ENCODE assay signal across 23 cellular contexts in genomic region chr6:112799889-112800288, GRCh38.
A peak's percentile ranks its signal among the peaks of the same experiment; 100 is the strongest.
DNase-seq lines count a peak whose midpoint lies in the region; ATAC-seq, FAIRE-seq and TF ChIP-seq lines count a peak whose summit lies in the region.
"Had no signal": no experiment of that assay in that cellular context is flagged by ENCODE, and none has a peak within 500 bp of the region (broad histone marks: within the 10 kb centered on the region; RNA-seq: fewer than 3 reads in every experiment).

No MANE protein-coding gene starts in this region.

- POLR2A ChIA-PET in GM12878 (lab: Charles Lee), result no interaction called here

- DNase-seq in GM23248 (no peak), GM12878 (ENCODE audit: low read depth, low spot score) (no peak), osteoblast (ENCODE audit: insufficient read length, low spot score, missing footprints) (no peak), activated gamma-delta T cell treated with Interleukin-2 at 50 U/mL for 16 hours (no peak)
- DNase-seq: BE2C, DMS53, GF-D8, KBM-7, NCI-H1105 treated with DMSO at 0.1 percent for 48 hours, NCI-H2029 treated with DMSO at 0.1 percent for 48 hours, NCI-H2171, NCI-H345, NCI-H524, SW 1271 had no signal

- intact Hi-C loops in GM12878 (cut with micrococcal nuclease; ENCODE audit: unreplicated experiment), result no loop called here

- no peak overlapping the region for H3K27ac ChIP-seq in GM23248
- no peak overlapping the region for H3K27ac ChIP-seq in GM12878 (ENCODE audit: control insufficient read depth, insufficient read depth)
- no peak overlapping the region for H3K27ac ChIP-seq in osteoblast (ENCODE audit: low read depth, low read length)
- H3K27ac ChIP-seq: A549, HL-60 had no signal

- SMC1A ChIA-PET in GM12878 (lab: Charles Lee; ENCODE audit: uncharacterized antibody, unreplicated experiment), result interaction anchor here (0.8 kb wide), 1 partner anchor 1079 kb away, joined by 3 read pairs; no protein-coding TSS in a partner anchor

- H3K4me2 ChIP-seq in GM23248 (ENCODE audit: unreplicated experiment) (peak overlapping the region; percentile 4), GM12878 (ENCODE audit: control insufficient read depth, insufficient read depth) (no peak overlapping the region), osteoblast (ENCODE audit: insufficient read depth, low read length) (no peak overlapping the region)
- H3K4me2 ChIP-seq: A549 had no signal

- no peaks in the 10 kb centered on the region for H3K9me3 ChIP-seq in GM23248 (ENCODE audit: low read depth)
- no peaks in the 10 kb centered on the region for H3K9me3 ChIP-seq in GM12878 (replicated peaks; ENCODE audit: control insufficient read depth, insufficient read depth, low read length)
- no peaks in the 10 kb centered on the region for H3K9me3 ChIP-seq in osteoblast (ENCODE audit: low read depth, low read length)
- H3K9me3 ChIP-seq: A549, BE2C, SJSA1 had no signal

- TF ChIP-seq POLR2A in GM12878 (IDR thresholded peaks at IDR 0.05; ENCODE audit: low read depth, low read length), result no peak

- H3F3A ChIP-seq in GM23248 (ENCODE audit: insufficient read depth), result peaks cover 24% of the 10 kb centered on the region

- H3K4me1 ChIP-seq in GM23248 (ENCODE audit: insufficient read depth) (peaks cover 29% of the 10 kb centered on the region), GM12878 (ENCODE audit: control insufficient read depth, insufficient read depth, low read length) (no peaks in the 10 kb centered on the region), osteoblast (ENCODE audit: insufficient read depth, low read length) (peaks cover 18% of the 10 kb centered on the region)
- H3K4me1 ChIP-seq: A549, BE2C had no signal

- TF ChIP-seq RAD21 in GM12878 (IDR thresholded peaks at IDR 0.05; ENCODE audit: insufficient read depth, low read depth, low read length), result no peak

- TF ChIP-seq EP300 in GM12878 (IDR thresholded peaks at IDR 0.05; ENCODE audit: borderline replicate concordance in 1 of 2, control insufficient read depth in 1 of 2, low read depth in 2 of 2, low read length in 2 of 2), result no peak

- H3K36me3 ChIP-seq in GM23248 (ENCODE audit: low read depth) (no peaks in the 10 kb centered on the region), GM12878 (ENCODE audit: control insufficient read depth in 2 of 2, insufficient read depth in 2 of 2, low read length in 1 of 2) (no peaks in the 10 kb centered on the region), osteoblast (ENCODE audit: insufficient read depth, low read length) (no peaks in the 10 kb centered on the region)
- H3K36me3 ChIP-seq: BE2C, SJSA1 had no signal

- FAIRE-seq in GM12878 (lab: Jason Lieb, UNC), result no peak
- FAIRE-seq: A549, D721Med, HepG2 had no signal

- H3K9ac ChIP-seq in GM23248 (no peak overlapping the region), GM12878 (ENCODE audit: control insufficient read depth, insufficient read depth, low read length) (no peak overlapping the region)

- no peaks in the 10 kb centered on the region for H3K27me3 ChIP-seq in GM23248 (replicated peaks; ENCODE audit: insufficient read depth)
- H3K27me3 ChIP-seq in GM12878 (replicated peaks in 1 of 2; ENCODE audit: control insufficient read depth in 2 of 2, insufficient read depth in 2 of 2, low read length in 1 of 2), result no peaks in the 10 kb centered on the region
- H3K27me3 ChIP-seq in osteoblast (ENCODE audit: insufficient read depth, low read length), result no peaks in the 10 kb centered on the region
- H3K27me3 ChIP-seq: BE2C, SJSA1 had no signal

- H3K79me2 ChIP-seq in GM23248 (ENCODE audit: insufficient read depth), result no peaks in the 10 kb centered on the region
- no peaks in the 10 kb centered on the region for H3K79me2 ChIP-seq in GM12878 (ENCODE audit: control insufficient read depth, insufficient read depth, low read length)
- no peaks in the 10 kb centered on the region for H3K79me2 ChIP-seq in osteoblast (ENCODE audit: insufficient read depth, low read length)

- CTCF ChIA-PET in GM12878 (lab: Yijun Ruan, JAX), result no interaction called here

- WGBS in GM23248 (ENCODE audit: low coverage in 1 of 2, low lambda C conversion rate in 2 of 2, missing lambda C conversion rate in 2 of 2), 2 experiments, result 62 to 64% methylated on average over 1 of the region's 1 CpG
- WGBS in GM12878 (ENCODE audit: insufficient coverage, insufficient replicate concordance, low lambda C conversion rate, missing lambda C conversion rate), result 0% methylated on average over 1 of the region's 1 CpG

- H4K20me1 ChIP-seq in GM23248 (ENCODE audit: insufficient read depth) (no peaks in the 10 kb centered on the region), GM12878 (ENCODE audit: control insufficient read depth, insufficient read depth) (no peaks in the 10 kb centered on the region), osteoblast (ENCODE audit: insufficient read depth, low read length) (no peaks in the 10 kb centered on the region)

- H3K9me2 ChIP-seq in GM23248 (ENCODE audit: insufficient read depth), result no peaks in the 10 kb centered on the region

- in situ Hi-C loops in GM23248 (cut with MboI) (loop anchor here (25.0 kb wide), 1 partner anchor 612 kb away; no protein-coding TSS in a partner anchor), GM12878 (cut with MboI) (no loop called here)

- TF ChIP-seq CTCF in GM12878 (IDR thresholded peaks at IDR 0.05 in 2 of 3, conservative IDR thresholded peaks at IDR 0.05 in 1 of 3; ENCODE audit: control insufficient read depth in 2 of 3, extremely low read depth in 1 of 3, insufficient read depth in 1 of 3, low read depth in 3 of 3, low read length in 3 of 3) (no peak), osteoblast (IDR thresholded peaks at IDR 0.05; ENCODE audit: extremely low read depth, low read depth, low read length) (no peak)

- no TSS peak for BruUV-seq in GM12878 (replicated peaks; lab: Mats Ljungman, UMichigan)

- H3K4me3 ChIP-seq in GM23248 (no peak overlapping the region), GM12878 (no peak overlapping the region), osteoblast (ENCODE audit: insufficient read depth, low read length) (no peak overlapping the region)
- H3K4me3 ChIP-seq: A549, SJSA1 had no signal

- RAD21 ChIA-PET in GM12878 (lab: Charles Lee; ENCODE audit: unreplicated experiment), result no interaction called here

- H2AFZ ChIP-seq in GM23248 (peak overlapping the region; percentile 47), GM12878 (ENCODE audit: control insufficient read depth, low read depth, low read length) (no peak overlapping the region), osteoblast (ENCODE audit: low read length) (peak overlapping the region; percentile 13)

- ATAC-seq in GM18519 (IDR thresholded peaks at IDR 0.05; ENCODE audit: low FRiP score, unreplicated experiment), result peak; percentile 31
- ATAC-seq in GM12878, result peak; percentile 21; the same call in 1 of the 3 replicates
- no peak for ATAC-seq in HG02763 (IDR thresholded peaks at IDR 0.05; ENCODE audit: unreplicated experiment)
- no peak for ATAC-seq in GM18517 (IDR thresholded peaks at IDR 0.05; ENCODE audit: unreplicated experiment)
- ATAC-seq: A549, HepG2, Right ventricle myocardium inferior had no signal

TF ChIP-seq in GM12878, 131 proteins besides CTCF, POLR2A, EP300 and RAD21:
- TF ChIP-seq NR2F1 (conservative IDR thresholded peaks at IDR 0.05) (no peak), ETV6 (conservative IDR thresholded peaks at IDR 0.05 in 1 of 2, IDR thresholded peaks at IDR 0.05 in 1 of 2; ENCODE audit: borderline replicate concordance in 1 of 2, low read depth in 1 of 2) (no peak), JUNB (IDR thresholded peaks at IDR 0.05) (no peak)

Comparison
In these comparisons a context has a peak if more than half of its experiments do, and no peak if none do; other contexts are left out.
1. ATAC-seq: peak in GM18519 (single experiment) and GM12878 (single experiment); none in HG02763 (single experiment) and GM18517 (single experiment).